Comparison of ENCODE assay signal across 16 cellular contexts in genomic region chr10:112832959-112833358, GRCh38.
DNase-seq lines count a peak whose midpoint lies in the region; ATAC-seq and TF ChIP-seq lines count a peak whose summit lies in the region.
"Had no signal": no experiment of that assay in that cellular context is flagged by ENCODE, and none has a peak within 500 bp of the region (broad histone marks: within the 10 kb centered on the region; RNA-seq: fewer than 3 reads in every experiment).

No MANE protein-coding gene starts in this region.

- no peaks in the 10 kb centered on the region for H4K20me1 ChIP-seq in mammary epithelial cell (ENCODE audit: insufficient read depth, low read length)
- H4K20me1 ChIP-seq: BLaER1 had no signal

- no peaks in the 10 kb centered on the region for H3K79me2 ChIP-seq in mammary epithelial cell (ENCODE audit: insufficient read depth, low read length)

- H3K9me3 Mint-ChIP-seq in MCF 10A (ENCODE audit: unreplicated experiment) (no peaks in the 10 kb centered on the region), WTC11 (no peaks in the 10 kb centered on the region), endodermal cell (peaks cover 11% of the 10 kb centered on the region)
- H3K9me3 Mint-ChIP-seq in stimulated activated memory B cell treated with anti-CD40 and anti-IgM and Interleukin-4, amounts not matched to agents 10 μg/mL and 1 μg/mL and 100 μg/mL, for 72 hours = no peaks in the 10 kb centered on the region
- H3K9me3 Mint-ChIP-seq: CD8-positive, alpha-beta memory T cell had no signal

- no peak for ATAC-seq in WTC11
- ATAC-seq in stimulated activated memory B cell treated with anti-CD40 and anti-IgM and Interleukin-4, amounts not matched to agents 10 μg/mL and 1 μg/mL and 100 μg/mL, for 72 hours = peak; percentile 14
- ATAC-seq: GM12878 had no signal

- DNase-seq in MCF 10A (ENCODE audit: unreplicated experiment) = no peak
- no peak for DNase-seq in mammary epithelial cell
- no peak for DNase-seq in WTC11 (ENCODE audit: low spot score)
- no peak for DNase-seq in endodermal cell
- DNase-seq in EL = no peak
- DNase-seq in DMS53 (lab: John Stamatoyannopoulos, UW) = no peak
- no peak for DNase-seq in stimulated activated CD4-positive, alpha-beta T cell treated with anti-CD3 and anti-CD28 coated beads, Interleukin-1b, Interleukin-23, amount 100 ng/mL, for 48 hours
- DNase-seq: AML-193; CD8-positive, alpha-beta memory T cell had no signal

- no peaks in the 10 kb centered on the region for H3K27me3 Mint-ChIP-seq in MCF 10A (ENCODE audit: insufficient read depth, unreplicated experiment)
- peaks cover 26% of the 10 kb centered on the region for H3K27me3 Mint-ChIP-seq in WTC11 (ENCODE audit: low read depth)
- peaks cover 9% of the 10 kb centered on the region for H3K27me3 Mint-ChIP-seq in endodermal cell (ENCODE audit: insufficient read depth)
- H3K27me3 Mint-ChIP-seq in stimulated activated memory B cell treated with anti-CD40 and anti-IgM and Interleukin-4, amounts not matched to agents 10 μg/mL and 1 μg/mL and 100 μg/mL, for 72 hours = no peaks in the 10 kb centered on the region
- H3K27me3 Mint-ChIP-seq: CD8-positive, alpha-beta memory T cell had no signal

- H3K36me3 ChIP-seq in mammary epithelial cell (ENCODE audit: insufficient read depth, low read length) (no peaks in the 10 kb centered on the region), endodermal cell (ENCODE audit: control insufficient read depth, insufficient read depth, low read length) (no peaks in the 10 kb centered on the region)
- H3K36me3 ChIP-seq: BLaER1, HAP-1 had no signal

- H3K4me2 ChIP-seq in mammary epithelial cell (ENCODE audit: insufficient read depth, low read depth, low read length) = no peak overlapping the region

- H3K4me1 Mint-ChIP-seq in MCF 10A (ENCODE audit: insufficient read depth, unreplicated experiment) (peaks cover 16% of the 10 kb centered on the region), WTC11 (peaks cover 68% of the 10 kb centered on the region), endodermal cell (peaks cover 42% of the 10 kb centered on the region)
- H3K4me1 Mint-ChIP-seq in stimulated activated memory B cell treated with anti-CD40 and anti-IgM and Interleukin-4, amounts not matched to agents 10 μg/mL and 1 μg/mL and 100 μg/mL, for 72 hours = no peaks in the 10 kb centered on the region
- H3K4me1 Mint-ChIP-seq: CD8-positive, alpha-beta memory T cell had no signal

- H3K9me3 ChIP-seq in mammary epithelial cell (replicated peaks; ENCODE audit: insufficient read depth, low read length) = no peaks in the 10 kb centered on the region
- H3K9me3 ChIP-seq in endodermal cell (ENCODE audit: control insufficient read depth, low read length) = peaks cover 10% of the 10 kb centered on the region
- H3K9me3 ChIP-seq: BLaER1, Caco-2, HAP-1 had no signal

- 100% methylated on average over 2 of the region's 2 CpGs for WGBS in mammary epithelial cell (ENCODE audit: low coverage, missing lambda C conversion rate)
- 56 to 83% methylated on average over 2 of the region's 2 CpGs for WGBS in endodermal cell (ENCODE audit: insufficient coverage in 1 of 2, insufficient read length in 1 of 2), 2 experiments

- BruUV-seq in MCF 10A (replicated peaks; lab: Mats Ljungman, UMichigan) (no TSS peak), mammary epithelial cell (replicated peaks; lab: Mats Ljungman, UMichigan) (no TSS peak)

- POLR2A ChIA-PET in MCF 10A (lab: Yijun Ruan, JAX) (interaction anchor here (0.6 kb wide), 1 partner anchor 112 kb away, joined by 3 read pairs; no protein-coding TSS in a partner anchor), WTC11 (lab: Charles Lee) (interaction anchor here (0.8 to 1.4 kb wide), 2 partner anchors 9 to 16 kb away, joined by 3 read pairs; no protein-coding TSS in a partner anchor)

- TF ChIP-seq CTCF in MCF 10A (IDR thresholded peaks at IDR 0.05; ENCODE audit: unreplicated experiment) (no peak), mammary epithelial cell (conservative IDR thresholded peaks at IDR 0.05 in 1 of 2, IDR thresholded peaks at IDR 0.05 in 1 of 2; ENCODE audit: extremely low read depth in 1 of 2, insufficient read depth in 1 of 2, low read depth in 1 of 2, low read length in 2 of 2) (no peak), WTC11 (IDR thresholded peaks at IDR 0.05) (no peak), endodermal cell (conservative IDR thresholded peaks at IDR 0.05) (no peak)

- H3K4me3 ChIP-seq in mammary epithelial cell (replicated peaks in 1 of 3; ENCODE audit: insufficient read depth in 1 of 3, low read depth in 2 of 3, low read length in 3 of 3) (no peak overlapping the region), endodermal cell (ENCODE audit: low read length) (no peak overlapping the region)
- H3K4me3 ChIP-seq: BLaER1, GM12878, GM23248, HAP-1 had no signal

- no peak overlapping the region for H3K4me3 Mint-ChIP-seq in MCF 10A (ENCODE audit: unreplicated experiment)
- H3K4me3 Mint-ChIP-seq in WTC11 = no peak overlapping the region
- no peak overlapping the region for H3K4me3 Mint-ChIP-seq in endodermal cell
- H3K4me3 Mint-ChIP-seq in stimulated activated memory B cell treated with anti-CD40 and anti-IgM and Interleukin-4, amounts not matched to agents 10 μg/mL and 1 μg/mL and 100 μg/mL, for 72 hours = no peak overlapping the region
- H3K4me3 Mint-ChIP-seq: CD8-positive, alpha-beta memory T cell had no signal

- H2AFZ ChIP-seq in mammary epithelial cell (ENCODE audit: low read depth, low read length) = no peak overlapping the region
- H2AFZ ChIP-seq: GM23248 had no signal

- no peaks in the 10 kb centered on the region for H3K27me3 ChIP-seq in mammary epithelial cell (ENCODE audit: insufficient read depth, low read length)
- H3K27me3 ChIP-seq in endodermal cell (ENCODE audit: control insufficient read depth, insufficient read depth, low read length, poor library complexity, severe bottlenecking) = no peaks in the 10 kb centered on the region
- H3K27me3 ChIP-seq: BLaER1 had no signal

- CTCF ChIA-PET in MCF 10A (lab: Yijun Ruan, JAX) = no interaction called here
- CTCF ChIA-PET in mammary epithelial cell (lab: Charles Lee; ENCODE audit: low non-redundant PET) = interaction anchor here (0.5 kb wide), 1 partner anchor 101 kb away, joined by 3 read pairs; no protein-coding TSS in a partner anchor
- CTCF ChIA-PET in WTC11 (lab: Charles Lee) = interaction anchor here (0.9 kb wide), 1 partner anchor 21 kb away, joined by 5 read pairs; no protein-coding TSS in a partner anchor

- no peak overlapping the region for H3K27ac ChIP-seq in mammary epithelial cell (ENCODE audit: insufficient read depth, low read depth, low read length)
- no peak overlapping the region for H3K27ac ChIP-seq in endodermal cell (ENCODE audit: low read depth, low read length)
- H3K27ac ChIP-seq: 22Rv1, GM23248 had no signal

- in situ Hi-C loops in mammary epithelial cell (cut with MboI; ENCODE audit: low sequenced_read_pairs in 2 of 2) = no loop called here

- dilution Hi-C loops in mammary epithelial cell (cut with HindIII; ENCODE audit: low sequenced_read_pairs) = no loop called here

- peaks cover 5% of the 10 kb centered on the region for H3K4me1 ChIP-seq in mammary epithelial cell (ENCODE audit: insufficient read depth, low read length)
- H3K4me1 ChIP-seq in endodermal cell (ENCODE audit: control insufficient read depth, insufficient read depth, low read length) = peaks cover 4% of the 10 kb centered on the region
- H3K4me1 ChIP-seq: HAP-1 had no signal

- H3K9ac ChIP-seq in mammary epithelial cell (ENCODE audit: insufficient read depth, low read length) (no peak overlapping the region), endodermal cell (ENCODE audit: extremely low read depth, low read length, poor library complexity, severe bottlenecking) (no peak overlapping the region)
- H3K9ac ChIP-seq: BLaER1, GM23248 had no signal

- H3K27ac Mint-ChIP-seq in MCF 10A (ENCODE audit: low read depth, unreplicated experiment) = peak overlapping the region; percentile 4
- H3K27ac Mint-ChIP-seq in WTC11 = 0 out of 2 replicates have a peak overlapping the region, but pooled peaks have one; percentile 5
- peak overlapping the region; percentile 52 for H3K27ac Mint-ChIP-seq in endodermal cell
- H3K27ac Mint-ChIP-seq in stimulated activated memory B cell treated with anti-CD40 and anti-IgM and Interleukin-4, amounts not matched to agents 10 μg/mL and 1 μg/mL and 100 μg/mL, for 72 hours = no peak overlapping the region
- H3K27ac Mint-ChIP-seq: CD8-positive, alpha-beta memory T cell had no signal

- H3K36me3 Mint-ChIP-seq in MCF 10A (ENCODE audit: insufficient read depth, unreplicated experiment) (no peaks in the 10 kb centered on the region), WTC11 (no peaks in the 10 kb centered on the region), endodermal cell (ENCODE audit: low read depth) (peaks cover 7% of the 10 kb centered on the region)
- H3K36me3 Mint-ChIP-seq in stimulated activated memory B cell treated with anti-CD40 and anti-IgM and Interleukin-4, amounts not matched to agents 10 μg/mL and 1 μg/mL and 100 μg/mL, for 72 hours = peaks cover 25% of the 10 kb centered on the region

- intact Hi-C loops in MCF 10A (cut with micrococcal nuclease) (no loop called here), mammary epithelial cell (cut with micrococcal nuclease) (loop anchor here (5.0 kb wide), 1 partner anchor 111 kb away; no protein-coding TSS in a partner anchor)

TF ChIP-seq in WTC11, 78 proteins besides CTCF, POLR2A, EP300 and RAD21 (continues in another document):
- TF ChIP-seq IRF1 (CRISPR knock-in tag; IDR thresholded peaks at IDR 0.05) = no peak
- no peak for TF ChIP-seq TEAD4 (CRISPR knock-in tag; IDR thresholded peaks at IDR 0.05)
- TF ChIP-seq TCF7 (CRISPR knock-in tag; IDR thresholded peaks at IDR 0.05; ENCODE audit: low read depth) = no peak
- TF ChIP-seq TEAD1 (CRISPR knock-in tag; IDR thresholded peaks at IDR 0.05) = no peak
- TF ChIP-seq JAZF1 (CRISPR knock-in tag; IDR thresholded peaks at IDR 0.05) = no peak
- TF ChIP-seq PRRX2 (CRISPR knock-in tag; IDR thresholded peaks at IDR 0.05) = no peak
- TF ChIP-seq MYBL2 (CRISPR knock-in tag; IDR thresholded peaks at IDR 0.05) = no peak
- no peak for TF ChIP-seq CREB1 (CRISPR knock-in tag; IDR thresholded peaks at IDR 0.05)
